ENCODE assay signal across 17 cellular contexts in genomic region chr6:111418971-111419693, GRCh38.
DNase-seq lines count a peak whose midpoint lies in the region; ATAC-seq, FAIRE-seq and TF ChIP-seq lines count a peak whose summit lies in the region.
"Had no signal": no experiment of that assay in that cellular context is flagged by ENCODE, and none has a peak within 500 bp of the region (broad histone marks: within the 10 kb centered on the region; RNA-seq: fewer than 3 reads in every experiment).

No MANE protein-coding gene starts in this region.

- CTCF ChIA-PET in Panc1 (lab: Charles Lee): no interaction called here

- H3K4me1 ChIP-seq in Panc1 (ENCODE audit: control insufficient read depth, insufficient read depth, low read length) (peaks cover 17% of the 10 kb centered on the region), pancreas (peaks cover 3 to 32% (median 14%) of the 10 kb centered on the region in 3 donors), stomach (peaks cover 0 to 53% (median 37%) of the 10 kb centered on the region in 4 donors)

- H3K4me3 ChIP-seq in Panc1 (ENCODE audit: low read depth in 2 of 2, low read length in 2 of 2): no peak overlapping the region
- no peak overlapping the region for H3K4me3 ChIP-seq in epithelial cell of esophagus (ENCODE audit: low read length)
- H3K4me3 ChIP-seq in pancreas: no peak overlapping the region
- no peak overlapping the region for H3K4me3 ChIP-seq in stomach
- H3K4me3 ChIP-seq: hepatocyte, thyroid gland had no signal

- intact Hi-C loops in Panc1 (cut with micrococcal nuclease; ENCODE audit: unreplicated experiment) (no loop called here), pancreas (cut with DNase I) (no loop called here), posterior vena cava (cut with DNase I) (no loop called here), stomach (cut with DNase I; ENCODE audit: low total_unique reads) (no loop called here)

- TF ChIP-seq POLR2A in stomach (IDR thresholded peaks at IDR 0.05): no peak

- in situ Hi-C loops in Panc1 (cut with HindIII; ENCODE audit: low pct_unique_long_range_greater_than_20kb, low sequenced_read_pairs): no loop called here

- TF ChIP-seq EP300 in stomach (IDR thresholded peaks at IDR 0.05): no peak

- H3K27ac ChIP-seq in Panc1 (ENCODE audit: low read length) (no peak overlapping the region), pancreas (no peak overlapping the region), stomach (no peak overlapping the region)
- H3K27ac ChIP-seq: hepatocyte, RWPE1, thyroid gland had no signal

- TF ChIP-seq CTCF in Panc1 (IDR thresholded peaks at IDR 0.05) (no peak), epithelial cell of esophagus (IDR thresholded peaks at IDR 0.05; ENCODE audit: insufficient read depth, low read depth, low read length, missing control alignments) (no peak), pancreas (IDR thresholded peaks at IDR 0.05) (no peak), stomach (IDR thresholded peaks at IDR 0.05) (no peak)

- ATAC-seq in Panc1 (peak; percentile 52), pancreas (no peak), HG02970 (IDR thresholded peaks at IDR 0.05; ENCODE audit: low FRiP score, unreplicated experiment) (no peak)
- ATAC-seq: effector memory CD8-positive, alpha-beta T cell had no signal

- H3K27me3 ChIP-seq in Panc1 (ENCODE audit: control insufficient read depth, insufficient read depth, low read length) (no peaks in the 10 kb centered on the region), pancreas (no peaks in the 10 kb centered on the region), stomach (no peaks in the 10 kb centered on the region)
- H3K27me3 ChIP-seq: hepatocyte, thyroid gland had no signal

- 0 out of 2 replicates have a peak, but pooled peaks cover 3% of the 10 kb centered on the region for H3K36me3 ChIP-seq in Panc1 (ENCODE audit: control insufficient read depth, insufficient read depth, low read length)
- no peaks in the 10 kb centered on the region for H3K36me3 ChIP-seq in pancreas
- peaks cover 0 to 17% (median 10%) of the 10 kb centered on the region in 4 donors for H3K36me3 ChIP-seq in stomach
- H3K36me3 ChIP-seq: thyroid gland had no signal

- FAIRE-seq in pancreas (lab: Jason Lieb, UNC): no peak

- POLR2A ChIA-PET in Panc1 (lab: Charles Lee): no interaction called here

- WGBS in pancreas, 2 donors: 88% methylated on average over 5 of the region's 5 CpGs
- WGBS in stomach, 5 donors: 80 to 87% (median 85%) methylated on average over 5 of the region's 5 CpGs

- BruUV-seq in Panc1 (replicated peaks; lab: Mats Ljungman, UMichigan): no TSS peak

- peak; percentile 34 for DNase-seq in AG08395 (ENCODE audit: low spot score)
- DNase-seq in Panc1 (ENCODE audit: low read depth, low spot score): no peak
- DNase-seq in epithelial cell of esophagus (ENCODE audit: low read depth): peak; percentile 69
- peak; percentile 60 for DNase-seq in non-pigmented ciliary epithelial cell (ENCODE audit: low read depth)
- DNase-seq in pancreas: no peak
- DNase-seq in posterior vena cava (ENCODE audit: low spot score): no peak
- no peak for DNase-seq in stomach
- DNase-seq: AML-193; anterior cingulate cortex; effector memory CD8-positive, alpha-beta T cell; NCI-H146; NCI-H524; T1000; thyroid gland had no signal

- H3K9me3 ChIP-seq in Panc1 (ENCODE audit: control insufficient read depth, insufficient read depth, low read depth, low read length) (no peaks in the 10 kb centered on the region), pancreas (no peaks in the 10 kb centered on the region), stomach (no peaks in the 10 kb centered on the region)
- H3K9me3 ChIP-seq: thyroid gland had no signal

Comparison
In these comparisons a context has a peak if more than half of its experiments do, and no peak if none do; other contexts are left out.
1. DNase-seq: peak in AG08395 (single experiment), epithelial cell of esophagus (single experiment) and non-pigmented ciliary epithelial cell (single experiment); none in Panc1 (single experiment), pancreas (0 of 6), posterior vena cava (single experiment) and stomach (single experiment).